24 cellular contexts compared by ENCODE assay signal in genomic region chr4:6046526-6047129, GRCh38. TPM values are rescaled to one million over a fixed set of nuclear protein-coding genes. Genes with fewer than 3 reads are reported as not detected.
"Had no signal": no experiment of that assay in that cellular context is flagged by ENCODE, and none has a peak within 500 bp of the region (broad histone marks: within the 10 kb centered on the region; RNA-seq: fewer than 3 reads in every experiment).

No MANE protein-coding gene starts in this region.

- H3K9me3 ChIP-seq: ascending aorta had no signal

- H3K27me3 ChIP-seq: ascending aorta, cardiac muscle cell had no signal

- H3K4me1 ChIP-seq: ascending aorta had no signal

- H3K27ac ChIP-seq: ascending aorta, cardiac muscle cell, VCaP had no signal

- DNase-seq: activated B cell treated with CpG ODN at 0.5 μM for 24 hours; activated CD4-positive, alpha-beta T cell treated with anti-CD3 and anti-CD28 coated beads for 4 hours; activated CD4-positive, alpha-beta T cell treated with anti-CD3 and anti-CD28 coated beads, Interleukin-2, amount 10 ng/mL, durations not matched to agents 24 days and 14 days; activated CD4-positive, alpha-beta T cell treated with anti-CD3 and anti-CD28 coated beads, Interleukin-2, amount 50 U/mL, for 1 hour; activated CD4-positive, alpha-beta T cell treated with anti-CD3 and anti-CD28 coated beads, Interleukin-2, amount 50 U/mL, for 4 hours; activated CD4-positive, CD25-positive, alpha-beta regulatory T cell treated with anti-CD3 and anti-CD28 coated beads, Interleukin-2, amount 50 U/mL, for 72 hours; activated CD8-positive, alpha-beta memory T cell treated with anti-CD3 and anti-CD28 coated beads, Interleukin-2, amount 50 U/mL, for 4 hours; activated effector memory CD4-positive, alpha-beta T cell treated with Interleukin-2 at 50 U/mL for 16 hours; activated gamma-delta T cell; activated naive CD4-positive, alpha-beta T cell treated with anti-CD3 and anti-CD28 coated beads, Interleukin-2, amount 10 ng/mL, durations not matched to agents 7 days and 5 days; activated naive CD4-positive, alpha-beta T cell treated with Interleukin-2 at 50 U/mL for 16 hours; activated naive CD8-positive, alpha-beta T cell treated with anti-CD3 and anti-CD28 coated beads, Interleukin-2, amount 10 ng/mL, durations not matched to agents 7 days and 5 days; activated T-cell treated with anti-CD3 and anti-CD28 coated beads, Interleukin-2, amount 50 U/mL, for 24 hours; activated T-cell treated with anti-CD3 and anti-CD28 coated beads, Interleukin-2, amount 50 U/mL, for 48 hours; amygdala; anterior cingulate cortex; cerebellar nuclear complex; T-helper 1 cell; T-helper 9 cell had no signal

- ATAC-seq: activated CD8-positive, alpha-beta T cell treated with anti-CD3 and anti-CD28 coated beads for 36 hours; activated naive CD8-positive, alpha-beta T cell treated with anti-CD3 and anti-CD28 coated beads, Interleukin-2, amount 50 U/mL, for 24 hours had no signal

- H3K4me3 ChIP-seq: ascending aorta, cardiac muscle cell had no signal

- H3K36me3 ChIP-seq: ascending aorta, cardiac muscle cell had no signal

RNA-seq across cellular contexts. Expression of gene C4orf50, which starts 28.4 kb away (rescaled TPM):
- polyA plus RNA-seq: cardiac muscle cell had no signal
